11 cellular contexts compared by ENCODE assay signal in the genomic region with DNA sequence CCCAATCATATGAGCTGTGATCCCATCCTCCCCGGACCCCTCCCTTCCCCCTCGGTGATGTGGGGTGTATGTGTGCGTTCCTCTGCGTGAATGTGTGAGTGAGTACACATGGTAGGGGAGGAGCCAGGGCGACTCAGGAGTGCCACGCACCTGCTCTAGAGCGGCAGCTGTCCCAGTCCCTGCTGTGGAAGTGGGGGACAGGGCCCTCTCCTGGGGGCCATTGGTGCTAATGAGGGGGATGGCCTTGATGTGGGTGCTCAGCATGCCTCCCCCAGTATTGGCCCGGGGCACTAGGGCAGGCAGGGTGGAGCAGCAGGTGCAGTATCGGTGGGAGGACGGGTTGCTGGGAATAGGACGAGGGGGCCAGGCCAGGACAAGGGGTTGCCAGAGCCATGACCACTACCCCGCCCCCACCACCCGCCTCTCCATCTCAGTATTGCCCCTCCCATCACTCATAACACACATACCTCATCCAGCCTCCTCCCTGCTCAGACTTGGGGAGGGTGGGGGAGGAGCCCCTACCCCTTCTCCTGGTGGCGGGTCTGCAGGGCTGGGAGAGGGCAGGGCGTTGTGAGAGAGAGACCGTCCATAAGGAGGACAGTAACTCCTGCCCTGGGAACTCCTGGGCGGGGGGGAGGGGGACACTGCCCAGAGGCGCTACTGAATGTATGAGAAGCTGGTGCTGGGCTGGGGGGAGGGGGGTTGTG. TPM values are rescaled to one million over a fixed set of nuclear protein-coding genes. Genes with fewer than 3 reads are reported as not detected.
DNase-seq lines count a peak whose midpoint lies in the region; ATAC-seq and TF ChIP-seq lines count a peak whose summit lies in the region.
"Had no signal": no experiment of that assay in that cellular context is flagged by ENCODE, and none has a peak within 500 bp of the region (broad histone marks: within the 10 kb centered on the region; RNA-seq: fewer than 3 reads in every experiment).

No MANE protein-coding gene starts in this region.

- no peak for TF ChIP-seq EP300 in upper lobe of left lung (IDR thresholded peaks at IDR 0.05)

- H3K9me3 ChIP-seq in upper lobe of left lung, result no peaks in the 10 kb centered on the region

- no peak for ATAC-seq in memory B cell (ENCODE audit: low read depth)
- ATAC-seq in upper lobe of left lung (ENCODE audit: low FRiP score in 2 of 2), result peak in 1 of 2 donors; percentile 10
- ATAC-seq in HG03045 (IDR thresholded peaks at IDR 0.05; ENCODE audit: unreplicated experiment), result no peak
- ATAC-seq in GM19455 (IDR thresholded peaks at IDR 0.05; ENCODE audit: unreplicated experiment), result no peak

- H3K36me3 ChIP-seq in upper lobe of left lung, result peaks cover 34 to 98% (median 77%) of the 10 kb centered on the region in 4 donors

- H3K4me1 ChIP-seq in upper lobe of left lung, result peaks cover 20 to 43% (median 37%) of the 10 kb centered on the region in 4 donors

- peak overlapping the region; percentile 58 for H3K27ac ChIP-seq in caudate nucleus (ENCODE audit: low read depth, low read length)
- peak overlapping the region; percentile 60 to 96 (median 78) for H3K27ac ChIP-seq in upper lobe of left lung
- H3K27ac ChIP-seq: PC-9 had no signal

- peaks cover 25% of the 10 kb centered on the region for H3K4me1 Mint-ChIP-seq in memory B cell

- no peak overlapping the region for H3K4me3 ChIP-seq in upper lobe of left lung
- H3K4me3 ChIP-seq: PC-9 had no signal

- peak overlapping the region; percentile 28 for H3K27ac Mint-ChIP-seq in memory B cell
- H3K27ac Mint-ChIP-seq: activated naive CD8-positive, alpha-beta T cell had no signal

- 59 to 63% methylated on average over 5 to 18 of the region's 18 CpGs for WGBS in upper lobe of left lung, 2 donors

- H3K36me3 Mint-ChIP-seq in memory B cell, result peaks cover 33% of the 10 kb centered on the region

- no peaks in the 10 kb centered on the region for H3K9me3 Mint-ChIP-seq in memory B cell

- no peaks in the 10 kb centered on the region for H3K27me3 ChIP-seq in upper lobe of left lung

- DNase-seq in NCI-H82 (lab: John Stamatoyannopoulos, UW), result peak; percentile 73
- no peak for DNase-seq in NCI-H82 treated with DMSO at 0.1 percent for 48 hours (lab: John Stamatoyannopoulos, UW; ENCODE audit: unreplicated experiment)
- DNase-seq in caudate nucleus (lab: John Stamatoyannopoulos, UW), result peak in 6 of 61 donors; percentile 13 to 51 (median 30)
- no peak for DNase-seq in memory B cell (ENCODE audit: low spot score in 2 of 2)
- no peak for DNase-seq in upper lobe of left lung
- no peak for DNase-seq in T1000 (lab: John Stamatoyannopoulos, UW)
- DNase-seq: activated CD4-positive, alpha-beta T cell treated with anti-CD3 and anti-CD28 coated beads for 1 hour; PC-9 had no signal

- TF ChIP-seq POLR2A in upper lobe of left lung (IDR thresholded peaks at IDR 0.05), result no peak

- H3K4me3 Mint-ChIP-seq in memory B cell, result no peak overlapping the region
- H3K4me3 Mint-ChIP-seq: activated naive CD8-positive, alpha-beta T cell had no signal

- no peaks in the 10 kb centered on the region for H3K27me3 Mint-ChIP-seq in memory B cell
- H3K27me3 Mint-ChIP-seq: activated naive CD8-positive, alpha-beta T cell had no signal

- no peak for TF ChIP-seq CTCF in upper lobe of left lung (IDR thresholded peaks at IDR 0.05)

RNA-seq across cellular contexts. Expression of gene NR1D1, which starts 8.5 kb away (rescaled TPM):
- 10 to 100 TPM in 5 of 6 donors, 1 to 10 TPM in 1; 3.8 to 24.7 (median 15.8) TPM for total RNA-seq in upper lobe of left lung

RNA-seq across cellular contexts. Expression of gene THRA, which starts 29.1 kb away (rescaled TPM):
- total RNA-seq in upper lobe of left lung, result 10 to 100 TPM; 31.0 to 55.3 (median 49.9) TPM

RNA-seq across cellular contexts. Expression of gene MSL1, which starts 29.9 kb away (rescaled TPM):
- total RNA-seq in upper lobe of left lung, result 100 to 1,000 TPM in 3 of 6 donors, 10 to 100 TPM in 3; 57.6 to 240 (median 97.0) TPM

RNA-seq across cellular contexts. Expression of gene MED24, which starts 37.6 kb away (rescaled TPM):
- 100 to 1,000 TPM in 1 of 6 donors, 10 to 100 TPM in 5; 36.5 to 157 (median 71.0) TPM for total RNA-seq in upper lobe of left lung

RNA-seq across cellular contexts. Expression of gene CASC3, which starts 48.5 kb away (rescaled TPM):
- 100 to 1,000 TPM in 2 of 6 donors, 10 to 100 TPM in 4; 52.2 to 141 (median 75.0) TPM for total RNA-seq in upper lobe of left lung
